In genomic region chr15:74616996-74617395, GRCh38 we compare ENCODE assay signal across 9 cellular contexts. TPM values are rescaled to one million over a fixed set of nuclear protein-coding genes. Genes with fewer than 3 reads are reported as not detected.
DNase-seq lines count a peak whose midpoint lies in the region; TF ChIP-seq lines count a peak whose summit lies in the region.
"Had no signal": no experiment of that assay in that cellular context is flagged by ENCODE, and none has a peak within 500 bp of the region (broad histone marks: within the 10 kb centered on the region; RNA-seq: fewer than 3 reads in every experiment).

No MANE protein-coding gene starts in this region.

- intact Hi-C loops in esophagus muscularis mucosa (cut with DNase I) = no loop called here

- no peak for TF ChIP-seq EP300 in esophagus muscularis mucosa (IDR thresholded peaks at IDR 0.05)

- H3K27ac ChIP-seq in SK-N-MC = no peak overlapping the region
- peak overlapping the region; percentile 97 to 100 (median 99) for H3K27ac ChIP-seq in esophagus muscularis mucosa (replicated peaks in 1 of 4)

- DNase-seq in GM06990 (ENCODE audit: extremely low read depth, insufficient read length) (no peak), SK-N-MC (ENCODE audit: low read depth, low spot score) (no peak), esophagus muscularis mucosa (ENCODE audit: extremely low spot score) (no peak), retinal pigment epithelial cell (ENCODE audit: low read depth) (no peak), DMS79 treated with DMSO at 0.1 percent for 48 hours (lab: John Stamatoyannopoulos, UW) (no peak), NCI-H187 treated with DMSO at 0.1 percent for 48 hours (lab: John Stamatoyannopoulos, UW) (no peak), hepatic stellate cell (ENCODE audit: low spot score) (no peak)
- DNase-seq in stimulated activated CD8-positive, alpha-beta memory T cell treated with anti-CD3 and anti-CD28 coated beads, Interleukin-4, amount 100 ng/mL, for 48 hours = no peak
- DNase-seq: SIG-M5 had no signal

- H3K4me1 ChIP-seq in esophagus muscularis mucosa = peaks cover 54 to 74% (median 60%) of the 10 kb centered on the region in 4 donors

- H3K9ac ChIP-seq in SK-N-MC (ENCODE audit: insufficient read length) = peak overlapping the region; percentile 99

- TF ChIP-seq CTCF in GM06990 (IDR thresholded peaks at IDR 0.05; ENCODE audit: insufficient read depth, low read length, poor library complexity, severe bottlenecking) = no peak
- TF ChIP-seq CTCF in esophagus muscularis mucosa (IDR thresholded peaks at IDR 0.05) = no peak
- no peak for TF ChIP-seq CTCF in retinal pigment epithelial cell (conservative IDR thresholded peaks at IDR 0.05; ENCODE audit: low read depth, low read length)

- H3K27me3 ChIP-seq in GM06990 (replicated peaks; ENCODE audit: control insufficient read depth, insufficient read depth, low read length) (no peaks in the 10 kb centered on the region), esophagus muscularis mucosa (no peaks in the 10 kb centered on the region)

- H3K36me3 ChIP-seq in GM06990 (ENCODE audit: control insufficient read depth, insufficient read depth, low read length) (peaks cover 30% of the 10 kb centered on the region), SK-N-MC (ENCODE audit: insufficient read depth, low read length) (peaks cover 27% of the 10 kb centered on the region), esophagus muscularis mucosa (peaks cover 30 to 36% (median 34%) of the 10 kb centered on the region in 4 donors)

- no peaks in the 10 kb centered on the region for H3K9me3 ChIP-seq in SK-N-MC (ENCODE audit: low read depth, low read length)
- no peaks in the 10 kb centered on the region for H3K9me3 ChIP-seq in esophagus muscularis mucosa

- TF ChIP-seq POLR2A in esophagus muscularis mucosa (IDR thresholded peaks at IDR 0.05; ENCODE audit: low read depth) = no peak

- H3K4me3 ChIP-seq in GM06990 (replicated peaks; ENCODE audit: low read depth, low read length) (peak overlapping the region; percentile 78), SK-N-MC (peak overlapping the region; percentile 89), esophagus muscularis mucosa (peak overlapping the region; percentile 97 to 100 (median 98)), retinal pigment epithelial cell (ENCODE audit: low read length) (peak overlapping the region; percentile 96)

RNA-seq across cellular contexts. Expression of gene CLK3, which starts 1.4 kb away (rescaled TPM):
- total RNA-seq in esophagus muscularis mucosa = 10 to 100 TPM; 74.6 to 89.8 (median 80.7) TPM
